ENCODE assay signal across 12 cellular contexts in genomic region chr20:64080813-64081619, GRCh38. TPM values are rescaled to one million over a fixed set of nuclear protein-coding genes. Genes with fewer than 3 reads are reported as not detected.
A peak's percentile ranks its signal among the peaks of the same experiment; 100 is the strongest.
DNase-seq lines count a peak whose midpoint lies in the region; ATAC-seq, FAIRE-seq and TF ChIP-seq lines count a peak whose summit lies in the region.
"Had no signal": no experiment of that assay in that cellular context is flagged by ENCODE, and none has a peak within 500 bp of the region (broad histone marks: within the 10 kb centered on the region; RNA-seq: fewer than 3 reads in every experiment).

No MANE protein-coding gene starts in this region.

- WGBS in endodermal cell (ENCODE audit: insufficient coverage in 1 of 2, insufficient read length in 1 of 2), 2 experiments, result 93 to 98% methylated on average over 7 to 17 of the region's 17 CpGs

- peak overlapping the region; percentile 65 for H3K27ac Mint-ChIP-seq in activated CD4-positive, alpha-beta T cell treated with anti-CD3 and anti-CD28 coated beads, Interleukin-2, amount 10 ng/mL, durations not matched to agents 7 days and 5 days
- no peak overlapping the region for H3K27ac Mint-ChIP-seq in endodermal cell
- peak overlapping the region; percentile 76 for H3K27ac Mint-ChIP-seq in stimulated activated memory B cell treated with anti-CD40 and anti-IgM and Interleukin-4, amounts not matched to agents 10 μg/mL and 1 μg/mL and 100 μg/mL, for 72 hours

- H3K27me3 Mint-ChIP-seq in activated CD4-positive, alpha-beta T cell treated with anti-CD3 and anti-CD28 coated beads, Interleukin-2, amount 10 ng/mL, durations not matched to agents 7 days and 5 days, result peaks cover 24% of the 10 kb centered on the region
- peaks cover 41% of the 10 kb centered on the region for H3K27me3 Mint-ChIP-seq in endodermal cell (ENCODE audit: insufficient read depth)
- peaks cover 10% of the 10 kb centered on the region for H3K27me3 Mint-ChIP-seq in stimulated activated memory B cell treated with anti-CD40 and anti-IgM and Interleukin-4, amounts not matched to agents 10 μg/mL and 1 μg/mL and 100 μg/mL, for 72 hours

- no peaks in the 10 kb centered on the region for H3K9me3 Mint-ChIP-seq in activated CD4-positive, alpha-beta T cell treated with anti-CD3 and anti-CD28 coated beads, Interleukin-2, amount 10 ng/mL, durations not matched to agents 7 days and 5 days
- no peaks in the 10 kb centered on the region for H3K9me3 Mint-ChIP-seq in endodermal cell
- no peaks in the 10 kb centered on the region for H3K9me3 Mint-ChIP-seq in stimulated activated memory B cell treated with anti-CD40 and anti-IgM and Interleukin-4, amounts not matched to agents 10 μg/mL and 1 μg/mL and 100 μg/mL, for 72 hours

- TF ChIP-seq CTCF in Peyer's patch (IDR thresholded peaks at IDR 0.05) (no peak), endodermal cell (conservative IDR thresholded peaks at IDR 0.05) (no peak), D721Med (IDR thresholded peaks at IDR 0.05; ENCODE audit: insufficient read depth, missing control alignments) (no peak)

- H3K36me3 ChIP-seq in Peyer's patch (no peaks in the 10 kb centered on the region), endodermal cell (ENCODE audit: control insufficient read depth, insufficient read depth, low read length) (no peaks in the 10 kb centered on the region)
- H3K36me3 ChIP-seq: cardiac muscle cell, pancreas had no signal

- no peak for ATAC-seq in stimulated activated memory B cell treated with anti-CD40 and anti-IgM and Interleukin-4, amounts not matched to agents 10 μg/mL and 1 μg/mL and 100 μg/mL, for 72 hours
- ATAC-seq in GM18858 (IDR thresholded peaks at IDR 0.05; ENCODE audit: unreplicated experiment), result no peak

- no peak for FAIRE-seq in D721Med (lab: Jason Lieb, UNC)
- FAIRE-seq: pancreas had no signal

- peak overlapping the region; percentile 70 for H3K4me3 Mint-ChIP-seq in activated CD4-positive, alpha-beta T cell treated with anti-CD3 and anti-CD28 coated beads, Interleukin-2, amount 10 ng/mL, durations not matched to agents 7 days and 5 days
- H3K4me3 Mint-ChIP-seq in endodermal cell, result peak overlapping the region; percentile 75
- peak overlapping the region; percentile 79 for H3K4me3 Mint-ChIP-seq in stimulated activated memory B cell treated with anti-CD40 and anti-IgM and Interleukin-4, amounts not matched to agents 10 μg/mL and 1 μg/mL and 100 μg/mL, for 72 hours

- H3K27ac ChIP-seq in Peyer's patch (peak overlapping the region in 3 of 4 donors; percentile 73 to 95 (median 87)), endodermal cell (ENCODE audit: low read depth, low read length) (no peak overlapping the region)
- H3K27ac ChIP-seq: cardiac muscle cell had no signal

- H3K9ac ChIP-seq in endodermal cell (ENCODE audit: extremely low read depth, low read length, poor library complexity, severe bottlenecking), result no peak overlapping the region

- DNase-seq in activated CD4-positive, alpha-beta T cell treated with anti-CD3 and anti-CD28 coated beads, Interleukin-2, amount 10 ng/mL, durations not matched to agents 7 days and 5 days, result no peak
- no peak for DNase-seq in activated CD4-positive, alpha-beta T cell treated with anti-CD3 and anti-CD28 coated beads for 4 hours
- DNase-seq in Peyer's patch (no peak), endodermal cell (no peak), NCI-H2171 treated with DMSO at 0.1 percent for 48 hours (lab: John Stamatoyannopoulos, UW) (no peak), D721Med (ENCODE audit: insufficient read length, low spot score) (no peak)
- DNase-seq: activated CD4-positive, CD25-positive, alpha-beta regulatory T cell; head of caudate nucleus; pancreas had no signal

- H3K4me1 Mint-ChIP-seq in activated CD4-positive, alpha-beta T cell treated with anti-CD3 and anti-CD28 coated beads, Interleukin-2, amount 10 ng/mL, durations not matched to agents 7 days and 5 days, result peaks cover 42% of the 10 kb centered on the region
- H3K4me1 Mint-ChIP-seq in endodermal cell, result peaks cover 19% of the 10 kb centered on the region
- H3K4me1 Mint-ChIP-seq in stimulated activated memory B cell treated with anti-CD40 and anti-IgM and Interleukin-4, amounts not matched to agents 10 μg/mL and 1 μg/mL and 100 μg/mL, for 72 hours, result peaks cover 58% of the 10 kb centered on the region

- POLR2A ChIA-PET in activated CD4-positive, alpha-beta T cell treated with anti-CD3 and anti-CD28 coated beads, Interleukin-2, amount 10 ng/mL, durations not matched to agents 7 days and 5 days (lab: Charles Lee), result no interaction called here

- H3K9me3 ChIP-seq in Peyer's patch, result no peaks in the 10 kb centered on the region
- no peaks in the 10 kb centered on the region for H3K9me3 ChIP-seq in endodermal cell (ENCODE audit: control insufficient read depth, low read length)
- H3K9me3 ChIP-seq: pancreas had no signal

- no peak for TF ChIP-seq POLR2A in Peyer's patch (IDR thresholded peaks at IDR 0.05)

- H3K36me3 Mint-ChIP-seq in activated CD4-positive, alpha-beta T cell treated with anti-CD3 and anti-CD28 coated beads, Interleukin-2, amount 10 ng/mL, durations not matched to agents 7 days and 5 days (ENCODE audit: low read depth), result peaks cover 16% of the 10 kb centered on the region
- H3K36me3 Mint-ChIP-seq in endodermal cell (ENCODE audit: low read depth), result no peaks in the 10 kb centered on the region
- H3K36me3 Mint-ChIP-seq in stimulated activated memory B cell treated with anti-CD40 and anti-IgM and Interleukin-4, amounts not matched to agents 10 μg/mL and 1 μg/mL and 100 μg/mL, for 72 hours, result peaks cover under 1% of the 10 kb centered on the region

- H3K4me1 ChIP-seq in Peyer's patch (peaks cover 0 to 40% (median 19%) of the 10 kb centered on the region in 4 donors), endodermal cell (ENCODE audit: control insufficient read depth, insufficient read depth, low read length) (no peaks in the 10 kb centered on the region)

- CTCF ChIA-PET in activated CD4-positive, alpha-beta T cell treated with anti-CD3 and anti-CD28 coated beads, Interleukin-2, amount 10 ng/mL, durations not matched to agents 7 days and 5 days (lab: Charles Lee), result interaction anchor here (1.2 to 2.0 kb wide), 2 partner anchors 12 kb away, joined by 4 to 10 read pairs; no protein-coding TSS in a partner anchor

- H3K27me3 ChIP-seq in Peyer's patch (peaks cover 0 to 15% of the 10 kb centered on the region in 2 donors), endodermal cell (ENCODE audit: control insufficient read depth, insufficient read depth, low read length, poor library complexity, severe bottlenecking) (peaks cover 33% of the 10 kb centered on the region)
- H3K27me3 ChIP-seq: pancreas had no signal

- peak overlapping the region in 3 of 4 donors; percentile 63 to 81 (median 73) for H3K4me3 ChIP-seq in Peyer's patch
- peak overlapping the region; percentile 79 for H3K4me3 ChIP-seq in endodermal cell (ENCODE audit: low read length)

RNA-seq across cellular contexts. Expression of gene OPRL1, which starts 1.1 kb away (rescaled TPM):
- 1 to 10 TPM; 1.6 TPM for total RNA-seq in activated CD4-positive, alpha-beta T cell treated with anti-CD3 and anti-CD28 coated beads, Interleukin-2, amount 10 ng/mL, durations not matched to agents 7 days and 5 days
- total RNA-seq in Peyer's patch, result under 1 TPM in 1 of 4 donors, not detected in 3; 0.27 TPM
- total RNA-seq in endodermal cell, result 1 to 10 TPM; 4.1 to 5.5 TPM
- polyA plus RNA-seq in endodermal cell (2013, experiment 1 of 2), result 3.0 TPM
- 2.8 TPM for polyA plus RNA-seq in endodermal cell (2013, experiment 2 of 2)

RNA-seq across cellular contexts. Expression of gene RGS19, which starts 1.7 kb away (rescaled TPM):
- 100 to 1,000 TPM; 105 to 107 TPM for total RNA-seq in activated CD4-positive, alpha-beta T cell treated with anti-CD3 and anti-CD28 coated beads, Interleukin-2, amount 10 ng/mL, durations not matched to agents 7 days and 5 days
- total RNA-seq in Peyer's patch (10 to 100 TPM in 1 of 4 donors, 1 to 10 TPM in 3; 3.3 to 39.6 (median 6.8) TPM), endodermal cell (10 to 100 TPM; 14.6 to 15.8 TPM)
- 10.7 TPM for polyA plus RNA-seq in endodermal cell (2013, experiment 1 of 2)
- polyA plus RNA-seq in endodermal cell (2013, experiment 2 of 2), result 10.8 TPM

RNA-seq across cellular contexts. Expression of gene LKAAEAR1, which starts 3.2 kb away (rescaled TPM):
- under 1 TPM; 0.44 to 0.89 TPM for total RNA-seq in activated CD4-positive, alpha-beta T cell treated with anti-CD3 and anti-CD28 coated beads, Interleukin-2, amount 10 ng/mL, durations not matched to agents 7 days and 5 days
- total RNA-seq in Peyer's patch (not detected), endodermal cell (not detected)
- not detected for polyA plus RNA-seq in endodermal cell (2013, experiment 1 of 2)
- polyA plus RNA-seq in endodermal cell (2013, experiment 2 of 2), result not detected
- polyA plus RNA-seq: pancreas had no signal

RNA-seq across cellular contexts. Expression of gene TCEA2, which starts 18.0 kb away (rescaled TPM):
- total RNA-seq in activated CD4-positive, alpha-beta T cell treated with anti-CD3 and anti-CD28 coated beads, Interleukin-2, amount 10 ng/mL, durations not matched to agents 7 days and 5 days, result 10 to 100 TPM; 47.6 to 57.9 TPM
- 10 to 100 TPM in 2 of 4 donors, 1 to 10 TPM in 2; 4.7 to 19.8 (median 8.3) TPM for total RNA-seq in Peyer's patch
- total RNA-seq in endodermal cell, result 100 to 1,000 TPM in 1 of 2 donors, 10 to 100 TPM in 1; 64.3 to 110 TPM
- polyA plus RNA-seq in endodermal cell (2013, experiment 1 of 2), result 82.9 TPM
- 77.1 TPM for polyA plus RNA-seq in endodermal cell (2013, experiment 2 of 2)

RNA-seq across cellular contexts. Expression of gene NPBWR2, which starts 26.3 kb away (rescaled TPM):
- total RNA-seq in activated CD4-positive, alpha-beta T cell treated with anti-CD3 and anti-CD28 coated beads, Interleukin-2, amount 10 ng/mL, durations not matched to agents 7 days and 5 days, result not detected
- total RNA-seq in Peyer's patch (not detected), endodermal cell (not detected)
- not detected for polyA plus RNA-seq in endodermal cell (2013, experiment 1 of 2)
- not detected for polyA plus RNA-seq in endodermal cell (2013, experiment 2 of 2)
- total RNA-seq: cardiac muscle cell, pancreas had no signal
- polyA plus RNA-seq: cardiac muscle cell, pancreas had no signal
